ENCODE assay signal across 9 cellular contexts in genomic region chr9:69036319-69036718, GRCh38. TPM values are rescaled to one million over a fixed set of nuclear protein-coding genes. Genes with fewer than 3 reads are reported as not detected.
DNase-seq lines count a peak whose midpoint lies in the region; ATAC-seq lines count a peak whose summit lies in the region.
"Had no signal": no experiment of that assay in that cellular context is flagged by ENCODE, and none has a peak within 500 bp of the region (broad histone marks: within the 10 kb centered on the region; RNA-seq: fewer than 3 reads in every experiment).

No MANE protein-coding gene starts in this region.

- peak overlapping the region; percentile 97 for H3K27ac Mint-ChIP-seq in activated T-helper 17 cell treated with anti-CD3 and anti-CD28 coated beads, Interleukin-2, amount 50 U/mL, for 72 hours

- no peaks in the 10 kb centered on the region for H3K36me3 Mint-ChIP-seq in activated T-helper 17 cell treated with anti-CD3 and anti-CD28 coated beads, Interleukin-2, amount 50 U/mL, for 72 hours (ENCODE audit: low read depth)

- H3K9me3 Mint-ChIP-seq in activated T-helper 17 cell treated with anti-CD3 and anti-CD28 coated beads, Interleukin-2, amount 50 U/mL, for 72 hours = no peaks in the 10 kb centered on the region

- peak overlapping the region; percentile 100 for H3K4me3 Mint-ChIP-seq in activated T-helper 17 cell treated with anti-CD3 and anti-CD28 coated beads, Interleukin-2, amount 50 U/mL, for 72 hours

- H3K4me1 Mint-ChIP-seq in activated T-helper 17 cell treated with anti-CD3 and anti-CD28 coated beads, Interleukin-2, amount 50 U/mL, for 72 hours = peaks cover 8% of the 10 kb centered on the region

- ATAC-seq in Right ventricle myocardium superior (ENCODE audit: poor library complexity) (peak; percentile 15), Right ventricle myocardium inferior (no peak), HG03571 (IDR thresholded peaks at IDR 0.05; ENCODE audit: unreplicated experiment) (peak; percentile 7), left ventricle myocardium superior (peak; percentile 23)
- ATAC-seq in activated T-helper 17 cell treated with anti-CD3 and anti-CD28 coated beads, Interleukin-2, amount 50 U/mL, for 72 hours (replicated peaks) = peak; percentile 49

- H3K27me3 Mint-ChIP-seq in activated T-helper 17 cell treated with anti-CD3 and anti-CD28 coated beads, Interleukin-2, amount 50 U/mL, for 72 hours = no peaks in the 10 kb centered on the region

- DNase-seq in Right ventricle myocardium superior (no peak), Right ventricle myocardium inferior (ENCODE audit: missing footprints) (no peak), left ventricle myocardium superior (no peak), skeletal muscle cell (ENCODE audit: low read depth) (no peak), NCI-H345 treated with DMSO at 0.1 percent for 48 hours (lab: John Stamatoyannopoulos, UW; ENCODE audit: unreplicated experiment) (no peak), NCI-H748 treated with DMSO at 0.1 percent for 48 hours (lab: John Stamatoyannopoulos, UW) (no peak)

- intact Hi-C loops in Right ventricle myocardium superior (cut with DNase I) (no loop called here), Right ventricle myocardium inferior (cut with DNase I) (loop anchor here (10.0 kb wide), 2 partner anchors 288 to 718 kb away; partner anchors contain the start of gene ENTREP1), left ventricle myocardium superior (cut with micrococcal nuclease) (loop anchor here (10.0 kb wide), 1 partner anchor 508 kb away; no protein-coding TSS in a partner anchor)

- H3K4me3 ChIP-seq in skeletal muscle cell (ENCODE audit: low read depth, low read length) = peak overlapping the region; percentile 73

RNA-seq across cellular contexts. Expression of gene FXN, which starts 0.8 kb away (rescaled TPM):
- total RNA-seq in Right ventricle myocardium superior = 38.0 TPM
- total RNA-seq in Right ventricle myocardium inferior = 36.6 TPM
- total RNA-seq in activated T-helper 17 cell treated with anti-CD3 and anti-CD28 coated beads, Interleukin-2, amount 50 U/mL, for 72 hours = 10 to 100 TPM; 10.2 to 28.0 TPM
- total RNA-seq in left ventricle myocardium superior = 35.8 TPM

RNA-seq across cellular contexts. Expression of gene PRKACG, which starts 22.4 kb away (rescaled TPM):
- total RNA-seq in Right ventricle myocardium superior = not detected
- total RNA-seq in Right ventricle myocardium inferior = not detected
- not detected for total RNA-seq in activated T-helper 17 cell treated with anti-CD3 and anti-CD28 coated beads, Interleukin-2, amount 50 U/mL, for 72 hours
- not detected for total RNA-seq in left ventricle myocardium superior
- total RNA-seq: glomerular endothelial cell had no signal
